Comparison of ENCODE assay signal across 1 cellular context in the genomic region with DNA sequence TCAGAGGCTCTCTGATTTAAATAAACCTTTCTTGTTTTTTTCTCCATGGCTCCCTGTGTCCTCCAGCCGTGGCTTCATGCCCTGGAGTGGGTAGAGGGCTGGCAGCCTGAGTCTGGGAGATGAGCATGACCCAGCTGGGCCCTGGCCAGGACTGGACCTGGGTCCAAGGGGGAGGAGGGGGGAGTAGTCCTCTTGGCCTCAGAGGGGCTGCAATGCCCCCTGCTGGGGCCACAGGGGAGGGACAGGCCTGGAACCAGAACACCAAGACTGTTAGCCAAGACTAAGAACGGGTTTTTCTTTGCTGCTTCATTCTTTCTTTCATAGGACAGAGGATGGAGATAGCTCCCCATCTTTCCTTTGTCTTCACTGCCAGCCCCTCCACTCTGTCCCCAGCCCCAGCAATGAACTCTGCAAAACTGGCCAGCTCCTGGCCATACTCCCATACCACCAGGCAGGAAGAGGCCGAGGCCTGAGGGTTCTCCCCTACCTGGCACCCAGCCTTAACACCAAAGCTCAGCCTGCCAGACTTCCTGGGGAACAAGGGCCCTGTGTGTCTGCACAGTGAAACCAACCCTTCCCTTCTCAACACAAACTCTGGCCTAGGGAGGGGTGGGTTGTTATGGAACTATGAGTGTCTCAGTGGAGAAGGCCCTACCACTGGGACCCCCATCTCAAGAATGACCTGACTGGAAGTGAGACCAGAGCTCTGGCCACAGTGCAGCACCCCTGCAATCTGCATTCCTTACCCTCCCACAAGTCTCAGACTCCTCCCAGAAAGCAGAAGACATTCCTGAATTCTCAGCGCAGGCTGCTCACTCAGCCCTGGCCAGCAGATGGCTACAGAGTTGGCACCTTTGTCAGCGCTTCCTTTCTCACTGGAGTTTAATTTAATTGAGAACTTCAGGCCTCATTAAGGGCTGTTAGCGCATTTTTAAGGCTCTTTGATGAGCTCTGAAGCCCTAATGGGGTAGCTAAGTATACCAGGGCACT.
TF ChIP-seq lines count a peak whose summit lies in the region.

No MANE protein-coding gene starts in this region.

TF ChIP-seq in K562, 482 proteins besides CTCF, POLR2A, EP300 and RAD21 (continues in another document):
- TF ChIP-seq SMC3 (conservative IDR thresholded peaks at IDR 0.05; ENCODE audit: insufficient read depth, low read depth, low read length) (peak; percentile 86), HCFC1 (IDR thresholded peaks at IDR 0.05; ENCODE audit: low read depth, low read length) (peak; percentile 21; the same call in 1 of the 2 replicates), RBFOX2 (IDR thresholded peaks at IDR 0.05; ENCODE audit: low read depth, low read length) (0 out of 2 replicates have a peak, but pooled peaks have one; percentile 36), SOX6 (IDR thresholded peaks at IDR 0.05) (0 out of 2 replicates have a peak, but pooled peaks have one; percentile 27), BRCA1 (IDR thresholded peaks at IDR 0.05) (no peak), BRCA1 (CRISPR knock-in tag; IDR thresholded peaks at IDR 0.05) (no peak), KLF16 (IDR thresholded peaks at IDR 0.05) (peak; percentile 37; the same call in 1 of the 2 replicates), MTF1 (CRISPR knock-in tag; IDR thresholded peaks at IDR 0.05; ENCODE audit: borderline replicate concordance) (0 out of 2 replicates have a peak, but pooled peaks have one; percentile 12), RBM15 (IDR thresholded peaks at IDR 0.05; ENCODE audit: insufficient read depth, low read length) (no peak), CTBP1 (IDR thresholded peaks at IDR 0.05; ENCODE audit: borderline replicate concordance) (peak; percentile 56; the same call in 1 of the 2 replicates), ARID1B (IDR thresholded peaks at IDR 0.05) (0 out of 2 replicates have a peak, but pooled peaks have one; percentile 12), ZNF263 (CRISPR knock-in tag; IDR thresholded peaks at IDR 0.05; ENCODE audit: borderline replicate concordance) (peak; percentile 80; the same call in 1 of the 2 replicates), KDM1A (IDR thresholded peaks at IDR 0.05) (no peak), TAL1 (IDR thresholded peaks at IDR 0.05) (no peak), ZNF232 (CRISPR knock-in tag; IDR thresholded peaks at IDR 0.05) (no peak), HMBOX1 (IDR thresholded peaks at IDR 0.05) (no peak), MYNN (IDR thresholded peaks at IDR 0.05) (0 out of 2 replicates have a peak, but pooled peaks have one; percentile 30), MYNN (CRISPR knock-in tag; IDR thresholded peaks at IDR 0.05) (no peak), ZFX (CRISPR knock-in tag; IDR thresholded peaks at IDR 0.05) (peak; percentile 24; the same call in 1 of the 2 replicates), ZBTB5 (IDR thresholded peaks at IDR 0.05) (no peak), ZNF184 (CRISPR knock-in tag; IDR thresholded peaks at IDR 0.05) (no peak), E2F3 (CRISPR knock-in tag; IDR thresholded peaks at IDR 0.05) (no peak), PBX2 (CRISPR knock-in tag; IDR thresholded peaks at IDR 0.05; ENCODE audit: low read depth) (no peak), PBX2 (tag; conservative IDR thresholded peaks at IDR 0.05; ENCODE audit: low read depth) (0 out of 2 replicates have a peak, but pooled peaks have one; percentile 41), JUND (IDR thresholded peaks at IDR 0.05; ENCODE audit: borderline replicate concordance, low read depth, low read length) (peak; percentile 40; the same call in 1 of the 2 replicates), JUND (tag; IDR thresholded peaks at IDR 0.05; ENCODE audit: borderline replicate concordance, low read depth, low read length) (no peak; the same call in 2 of the 3 replicates), ZNF830 (CRISPR knock-in tag; IDR thresholded peaks at IDR 0.05) (no peak), KLF13 (tag; IDR thresholded peaks at IDR 0.05; ENCODE audit: borderline replicate concordance, low read depth) (0 out of 2 replicates have a peak, but pooled peaks have one; percentile 49), TGIF2 (CRISPR knock-in tag; IDR thresholded peaks at IDR 0.05) (no peak), NFIC (IDR thresholded peaks at IDR 0.05) (peak; percentile 76), SIN3B (IDR thresholded peaks at IDR 0.05; ENCODE audit: low read depth) (peak; percentile 16; the same call in 1 of the 2 replicates), C11orf30 (IDR thresholded peaks at IDR 0.05; ENCODE audit: low read depth) (no peak), ZNF224 (CRISPR knock-in tag; IDR thresholded peaks at IDR 0.05) (no peak), ZNF668 (CRISPR knock-in tag; IDR thresholded peaks at IDR 0.05) (0 out of 2 replicates have a peak, but pooled peaks have one; percentile 33), ESRRA (IDR thresholded peaks at IDR 0.05; ENCODE audit: borderline replicate concordance, low read depth) (peak; percentile 57; the same call in 1 of the 2 replicates), ZNF592 (IDR thresholded peaks at IDR 0.05) (0 out of 2 replicates have a peak, but pooled peaks have one; percentile 23)
- TF ChIP-seq, protein P1, sequence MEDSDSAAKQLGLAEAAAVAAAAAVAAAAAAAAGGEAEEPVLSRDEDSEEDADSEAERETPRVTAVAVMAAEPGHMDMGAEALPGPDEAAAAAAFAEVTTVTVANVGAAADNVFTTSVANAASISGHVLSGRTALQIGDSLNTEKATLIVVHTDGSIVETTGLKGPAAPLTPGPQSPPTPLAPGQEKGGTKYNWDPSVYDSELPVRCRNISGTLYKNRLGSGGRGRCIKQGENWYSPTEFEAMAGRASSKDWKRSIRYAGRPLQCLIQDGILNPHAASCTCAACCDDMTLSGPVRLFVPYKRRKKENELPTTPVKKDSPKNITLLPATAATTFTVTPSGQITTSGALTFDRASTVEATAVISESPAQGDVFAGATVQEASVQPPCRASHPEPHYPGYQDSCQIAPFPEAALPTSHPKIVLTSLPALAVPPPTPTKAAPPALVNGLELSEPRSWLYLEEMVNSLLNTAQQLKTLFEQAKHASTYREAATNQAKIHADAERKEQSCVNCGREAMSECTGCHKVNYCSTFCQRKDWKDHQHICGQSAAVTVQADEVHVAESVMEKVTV (CRISPR knock-in tag; IDR thresholded peaks at IDR 0.05), result peak; percentile 90
- TF ChIP-seq, protein P2, sequence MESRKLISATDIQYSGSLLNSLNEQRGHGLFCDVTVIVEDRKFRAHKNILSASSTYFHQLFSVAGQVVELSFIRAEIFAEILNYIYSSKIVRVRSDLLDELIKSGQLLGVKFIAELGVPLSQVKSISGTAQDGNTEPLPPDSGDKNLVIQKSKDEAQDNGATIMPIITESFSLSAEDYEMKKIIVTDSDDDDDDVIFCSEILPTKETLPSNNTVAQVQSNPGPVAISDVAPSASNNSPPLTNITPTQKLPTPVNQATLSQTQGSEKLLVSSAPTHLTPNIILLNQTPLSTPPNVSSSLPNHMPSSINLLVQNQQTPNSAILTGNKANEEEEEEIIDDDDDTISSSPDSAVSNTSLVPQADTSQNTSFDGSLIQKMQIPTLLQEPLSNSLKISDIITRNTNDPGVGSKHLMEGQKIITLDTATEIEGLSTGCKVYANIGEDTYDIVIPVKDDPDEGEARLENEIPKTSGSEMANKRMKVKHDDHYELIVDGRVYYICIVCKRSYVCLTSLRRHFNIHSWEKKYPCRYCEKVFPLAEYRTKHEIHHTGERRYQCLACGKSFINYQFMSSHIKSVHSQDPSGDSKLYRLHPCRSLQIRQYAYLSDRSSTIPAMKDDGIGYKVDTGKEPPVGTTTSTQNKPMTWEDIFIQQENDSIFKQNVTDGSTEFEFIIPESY (CRISPR knock-in tag; IDR thresholded peaks at IDR 0.05), result 0 out of 2 replicates have a peak, but pooled peaks have one; percentile 1
- TF ChIP-seq, protein P3, sequence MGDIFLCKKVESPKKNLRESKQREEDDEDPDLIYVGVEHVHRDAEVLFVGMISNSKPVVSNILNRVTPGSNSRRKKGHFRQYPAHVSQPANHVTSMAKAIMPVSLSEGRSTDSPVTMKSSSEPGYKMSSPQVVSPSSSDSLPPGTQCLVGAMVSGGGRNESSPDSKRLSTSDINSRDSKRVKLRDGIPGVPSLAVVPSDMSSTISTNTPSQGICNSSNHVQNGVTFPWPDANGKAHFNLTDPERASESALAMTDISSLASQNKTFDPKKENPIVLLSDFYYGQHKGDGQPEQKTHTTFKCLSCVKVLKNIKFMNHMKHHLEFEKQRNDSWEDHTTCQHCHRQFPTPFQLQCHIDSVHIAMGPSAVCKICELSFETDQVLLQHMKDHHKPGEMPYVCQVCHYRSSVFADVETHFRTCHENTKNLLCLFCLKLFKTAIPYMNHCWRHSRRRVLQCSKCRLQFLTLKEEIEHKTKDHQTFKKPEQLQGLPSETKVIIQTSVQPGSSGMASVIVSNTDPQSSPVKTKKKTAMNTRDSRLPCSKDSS (IDR thresholded peaks at IDR 0.05; ENCODE audit: low read depth, partially characterized antibody), result no peak
- TF ChIP-seq, protein P4, sequence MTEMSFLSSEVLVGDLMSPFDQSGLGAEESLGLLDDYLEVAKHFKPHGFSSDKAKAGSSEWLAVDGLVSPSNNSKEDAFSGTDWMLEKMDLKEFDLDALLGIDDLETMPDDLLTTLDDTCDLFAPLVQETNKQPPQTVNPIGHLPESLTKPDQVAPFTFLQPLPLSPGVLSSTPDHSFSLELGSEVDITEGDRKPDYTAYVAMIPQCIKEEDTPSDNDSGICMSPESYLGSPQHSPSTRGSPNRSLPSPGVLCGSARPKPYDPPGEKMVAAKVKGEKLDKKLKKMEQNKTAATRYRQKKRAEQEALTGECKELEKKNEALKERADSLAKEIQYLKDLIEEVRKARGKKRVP (CRISPR knock-in tag; IDR thresholded peaks at IDR 0.05), result 0 out of 2 replicates have a peak, but pooled peaks have one; percentile 51
